9 cellular contexts compared by ENCODE assay signal in the genomic region with DNA sequence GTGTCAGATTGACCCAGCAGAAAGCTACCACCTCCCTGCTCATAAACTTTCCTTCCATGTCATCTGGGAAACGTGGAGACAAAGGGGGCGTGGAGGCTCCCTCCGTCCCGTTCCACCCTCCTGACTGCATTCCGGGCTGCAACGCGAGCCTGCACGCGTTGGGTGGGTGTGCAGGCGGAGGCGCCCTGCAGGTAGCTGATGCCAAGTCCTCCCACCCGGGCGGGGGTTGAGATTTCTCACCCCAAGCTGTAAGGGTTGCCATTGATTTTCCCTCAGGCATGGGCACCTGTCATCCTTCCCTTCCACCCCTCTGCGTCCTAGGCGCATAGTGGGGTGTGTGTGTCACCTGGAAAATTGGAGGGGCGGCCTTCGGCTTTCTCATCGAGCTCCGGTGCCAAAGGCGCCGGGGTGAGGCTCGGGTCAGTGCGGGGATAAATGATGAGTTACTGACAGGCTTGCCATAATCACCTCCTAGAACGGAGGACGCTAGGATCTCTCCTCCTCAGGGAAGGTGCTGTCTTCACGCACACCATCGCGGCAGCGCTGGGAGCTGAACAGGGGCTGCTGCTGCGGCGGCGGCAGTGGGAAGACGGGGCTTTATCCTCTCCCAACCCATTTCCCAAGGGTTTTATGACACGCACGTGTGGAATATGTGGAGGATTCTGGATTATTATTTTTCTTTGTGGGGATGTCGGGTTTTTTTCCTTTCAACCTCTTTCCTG. TPM values are rescaled to one million over a fixed set of nuclear protein-coding genes. Genes with fewer than 3 reads are reported as not detected.
DNase-seq lines count a peak whose midpoint lies in the region; ATAC-seq and TF ChIP-seq lines count a peak whose summit lies in the region.
"Had no signal": no experiment of that assay in that cellular context is flagged by ENCODE, and none has a peak within 500 bp of the region (broad histone marks: within the 10 kb centered on the region; RNA-seq: fewer than 3 reads in every experiment).

No MANE protein-coding gene starts in this region.

- WGBS in SK-N-SH (ENCODE audit: low lambda C conversion rate) = 6% methylated on average over 24 of the region's 36 CpGs
- WGBS in liver = 3% methylated on average over 36 of the region's 36 CpGs
- WGBS in transverse colon (ENCODE audit: low coverage in 1 of 2), 2 donors = 0 to 11% methylated on average over 4 to 36 of the region's 36 CpGs

- no peaks in the 10 kb centered on the region for H3K9me3 ChIP-seq in SK-N-SH
- no peaks in the 10 kb centered on the region for H3K9me3 ChIP-seq in liver (ENCODE audit: control insufficient read depth in 4 of 4, low read length in 3 of 4)
- H3K9me3 ChIP-seq in transverse colon = no peaks in the 10 kb centered on the region

- DNase-seq in SK-N-SH (peak; percentile 4), dermis blood vessel endothelial cell (peak; percentile 2), transverse colon (no peak), NCI-H2196 treated with DMSO at 0.1 percent for 48 hours (lab: John Stamatoyannopoulos, UW; ENCODE audit: unreplicated experiment) (no peak), midbrain (lab: John Stamatoyannopoulos, UW) (no peak)

- POLR2A ChIA-PET in SK-N-SH (lab: Yijun Ruan, JAX) = no interaction called here

- no peak; the same call in 2 of the 3 replicates for ATAC-seq in SK-N-SH treated with all-trans-retinoic acid at 6 μM for 48 hours
- no peak for ATAC-seq in GM21825 (IDR thresholded peaks at IDR 0.05; ENCODE audit: unreplicated experiment)

- H3K27me3 ChIP-seq in SK-N-SH (ENCODE audit: insufficient read depth) (peaks cover 36% of the 10 kb centered on the region), liver (ENCODE audit: control insufficient read depth in 4 of 4, insufficient read depth in 4 of 4, low read length in 3 of 4) (no peaks in the 10 kb centered on the region), transverse colon (peaks cover 52% of the 10 kb centered on the region)

- no peaks in the 10 kb centered on the region for H3K79me2 ChIP-seq in SK-N-SH (ENCODE audit: insufficient read depth)

- no peak overlapping the region for H2AFZ ChIP-seq in SK-N-SH (ENCODE audit: low read depth)

- no peaks in the 10 kb centered on the region for H3K9me2 ChIP-seq in SK-N-SH

- H3K36me3 ChIP-seq in SK-N-SH (replicated peaks in 1 of 2; ENCODE audit: control insufficient read depth in 1 of 2, insufficient read depth in 2 of 2, low read length in 1 of 2) = no peaks in the 10 kb centered on the region
- H3K36me3 ChIP-seq in liver (ENCODE audit: control insufficient read depth in 4 of 4, insufficient read depth in 3 of 4, low read depth in 1 of 4, low read length in 3 of 4) = no peaks in the 10 kb centered on the region
- H3K36me3 ChIP-seq in transverse colon = no peaks in the 10 kb centered on the region

- CTCF ChIA-PET in SK-N-SH (lab: Yijun Ruan, JAX) = no interaction called here

- intact Hi-C loops in transverse colon (cut with DNase I; ENCODE audit: low total_unique reads) = no loop called here

- in situ Hi-C loops in transverse colon (cut with MboI; ENCODE audit: low pct_ligation_motif_present in 1 of 4, low pct_unique_long_range_greater_than_20kb in 1 of 4, low sequenced_read_pairs in 3 of 4) = no loop called here

- H3K4me3 ChIP-seq in SK-N-SH (ENCODE audit: low read depth in 2 of 2, low read length in 1 of 2) = peak overlapping the region; percentile 50 to 72
- H3K4me3 ChIP-seq in liver (ENCODE audit: low read depth in 1 of 3, low read length in 3 of 3) = peak overlapping the region; percentile 72 to 94 (median 79)
- peak overlapping the region in 3 of 4 donors; percentile 32 to 50 (median 48) for H3K4me3 ChIP-seq in transverse colon

- TF ChIP-seq RAD21 in SK-N-SH (IDR thresholded peaks at IDR 0.05; ENCODE audit: low read length) = no peak
- no peak for TF ChIP-seq RAD21 in liver (IDR thresholded peaks at IDR 0.05)

- H3K4me1 ChIP-seq in SK-N-SH (ENCODE audit: control insufficient read depth in 1 of 2, insufficient read depth in 2 of 2, low read depth in 1 of 2, low read length in 1 of 2) = peaks cover 0 to 3% of the 10 kb centered on the region in 2 experiments; a peak in 1 of 4 replicates
- H3K4me1 ChIP-seq in liver (ENCODE audit: control insufficient read depth in 4 of 4, insufficient read depth in 4 of 4, low read length in 3 of 4) = peaks cover 4 to 35% (median 20%) of the 10 kb centered on the region in 4 donors
- peaks cover 0 to 12% (median 8%) of the 10 kb centered on the region in 4 donors for H3K4me1 ChIP-seq in transverse colon

- no peaks in the 10 kb centered on the region for H3F3A ChIP-seq in SK-N-SH (replicated peaks; ENCODE audit: insufficient read depth)

- TF ChIP-seq POLR2A in transverse colon (IDR thresholded peaks at IDR 0.05) = no peak

- H4K20me1 ChIP-seq in SK-N-SH (ENCODE audit: insufficient read depth) = no peaks in the 10 kb centered on the region

- H3K9ac ChIP-seq in SK-N-SH = no peak overlapping the region
- peak overlapping the region in 1 of 2 donors; percentile 33 for H3K9ac ChIP-seq in liver (ENCODE audit: low read depth in 1 of 2, low read length in 2 of 2)

- H3K4me2 ChIP-seq in SK-N-SH = peak overlapping the region; percentile 94

- TF ChIP-seq EP300 in SK-N-SH (IDR thresholded peaks at IDR 0.05; ENCODE audit: borderline replicate concordance in 1 of 2, low read depth in 1 of 2, low read length in 1 of 2) (no peak), transverse colon (IDR thresholded peaks at IDR 0.05; ENCODE audit: low read depth) (no peak)

- TF ChIP-seq CTCF in SK-N-SH (IDR thresholded peaks at IDR 0.05) = no peak
- TF ChIP-seq CTCF in liver (IDR thresholded peaks at IDR 0.05; ENCODE audit: low read depth, low read length, missing input control) = no peak
- no peak for TF ChIP-seq CTCF in transverse colon (IDR thresholded peaks at IDR 0.05)

- H3K27ac ChIP-seq in SK-N-SH (ENCODE audit: low read depth in 2 of 2, low read length in 1 of 2) (no peak overlapping the region), liver (ENCODE audit: low read depth in 1 of 2, low read length in 2 of 2) (peak overlapping the region; percentile 89 to 90), transverse colon (no peak overlapping the region)
- H3K27ac ChIP-seq: skin epidermis had no signal

TF ChIP-seq in SK-N-SH, 30 proteins besides CTCF, POLR2A, EP300 and RAD21 (continues in another document):
- TF ChIP-seq NRF1 (IDR thresholded peaks at IDR 0.05; ENCODE audit: low read depth, low read length) (no peak), GABPA (IDR thresholded peaks at IDR 0.05; ENCODE audit: low read depth) (no peak), POLR2AphosphoS5 (IDR thresholded peaks at IDR 0.05; ENCODE audit: low read depth, low read length) (no peak), CHD2 (IDR thresholded peaks at IDR 0.05; ENCODE audit: low read length, partially characterized antibody) (no peak), USF1 (IDR thresholded peaks at IDR 0.05; ENCODE audit: borderline replicate concordance, low read depth) (no peak)

TF ChIP-seq in SK-N-SH treated with all-trans-retinoic acid at 6 μM for 48 hours, 23 proteins besides CTCF, POLR2A, EP300 and RAD21 (continues in another document):
- TF ChIP-seq CSRNP3 (CRISPR knock-in tag; IDR thresholded peaks at IDR 0.05) (no peak), OSR1 (CRISPR knock-in tag; IDR thresholded peaks at IDR 0.05) (no peak)

TF ChIP-seq in liver, 16 proteins besides CTCF, POLR2A, EP300 and RAD21:
- no peak for TF ChIP-seq RXRA (IDR thresholded peaks at IDR 0.05)
- TF ChIP-seq, protein P1, sequence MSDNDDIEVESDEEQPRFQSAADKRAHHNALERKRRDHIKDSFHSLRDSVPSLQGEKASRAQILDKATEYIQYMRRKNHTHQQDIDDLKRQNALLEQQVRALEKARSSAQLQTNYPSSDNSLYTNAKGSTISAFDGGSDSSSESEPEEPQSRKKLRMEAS (IDR thresholded peaks at IDR 0.05) = no peak

RNA-seq across cellular contexts. Expression of gene PLPPR1, which starts 0.9 kb away (rescaled TPM):
- not detected in 2 replicates for polyA plus RNA-seq in SK-N-SH (2012; rRNA removed)
- 0.13 and 0.17 TPM in 2 replicates for polyA plus RNA-seq in SK-N-SH (2012; cell fraction: cytosol; rRNA removed)
- polyA plus RNA-seq in SK-N-SH (2012; cell fraction: nucleus; rRNA removed) = not detected in 2 replicates
- not detected in 2 replicates for total RNA-seq in dermis blood vessel endothelial cell
- total RNA-seq in liver = 10 to 100 TPM in 1 of 2 donors, 1 to 10 TPM in 1; 2.0 to 26.3 TPM
- 1 to 10 TPM; 1.2 to 2.8 TPM for polyA plus RNA-seq in liver
- under 1 TPM in 2 of 4 donors, not detected in 2; 0.60 to 0.68 TPM for total RNA-seq in transverse colon

Comparison
In these comparisons a context has a peak if more than half of its experiments do, and no peak if none do; other contexts are left out.
1. DNase-seq: peak in SK-N-SH (single experiment) and dermis blood vessel endothelial cell (single experiment); none in transverse colon (single experiment), NCI-H2196 treated with DMSO at 0.1 percent for 48 hours (single experiment) and midbrain (single experiment).
2. H3K27ac ChIP-seq: peak in liver (2 of 2); none in SK-N-SH (0 of 2) and transverse colon (0 of 4).
3. Peak in every context shown above with its lines, with median percentiles within 50 percentile points of each other: H3K4me3 ChIP-seq.